Comparison of ENCODE assay signal across 27 cellular contexts in the genomic region with DNA sequence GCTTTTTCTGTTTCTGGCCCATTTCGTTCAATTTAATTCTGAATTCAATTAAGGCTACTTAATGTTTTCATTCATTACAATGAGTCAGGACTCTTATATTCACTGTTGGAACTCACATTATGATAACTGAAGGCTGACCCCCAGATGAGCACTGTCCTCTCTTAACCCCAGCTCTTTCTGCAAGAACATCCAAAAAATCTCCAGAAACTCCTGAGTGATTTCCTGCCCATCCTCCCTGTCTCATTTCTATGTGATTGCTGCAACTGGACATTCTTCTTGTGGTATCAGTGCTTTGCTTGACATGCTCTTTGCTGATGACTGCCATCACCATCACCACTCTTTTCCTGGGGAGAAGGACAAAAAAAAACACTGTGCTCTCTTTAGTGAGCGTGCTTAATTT.
DNase-seq lines count a peak whose midpoint lies in the region; ATAC-seq and TF ChIP-seq lines count a peak whose summit lies in the region.
"Had no signal": no experiment of that assay in that cellular context is flagged by ENCODE, and none has a peak within 500 bp of the region (broad histone marks: within the 10 kb centered on the region; RNA-seq: fewer than 3 reads in every experiment).

No MANE protein-coding gene starts in this region.

- no peak for TF ChIP-seq CTCF in AG10803 (conservative IDR thresholded peaks at IDR 0.05; ENCODE audit: low read length)
- TF ChIP-seq CTCF in fibroblast of villous mesenchyme (IDR thresholded peaks at IDR 0.05; ENCODE audit: insufficient read depth, low read depth, low read length): no peak

- no peaks in the 10 kb centered on the region for H3K36me3 ChIP-seq in GM23248 (ENCODE audit: low read depth)
- H3K36me3 ChIP-seq: tibial artery, vagina had no signal

- H3K27ac ChIP-seq in GM23248: no peak overlapping the region
- H3K27ac ChIP-seq: tibial artery, vagina had no signal

- no peak overlapping the region for H3K4me3 ChIP-seq in AG10803 (ENCODE audit: low read length)
- H3K4me3 ChIP-seq in GM23248: no peak overlapping the region
- no peak overlapping the region for H3K4me3 ChIP-seq in fibroblast of villous mesenchyme (ENCODE audit: low read depth, low read length)
- H3K4me3 ChIP-seq: GM23338, tibial artery, vagina had no signal

- in situ Hi-C loops in GM23248 (cut with MboI): no loop called here

- H3K9me3 ChIP-seq in GM23248 (ENCODE audit: low read depth): no peaks in the 10 kb centered on the region
- H3K9me3 ChIP-seq: Caco-2, tibial artery, vagina had no signal

- 72 to 77% methylated on average over 2 of the region's 2 CpGs for WGBS in GM23248 (ENCODE audit: low coverage in 1 of 2, low lambda C conversion rate in 2 of 2, missing lambda C conversion rate in 2 of 2), 2 experiments

- no peaks in the 10 kb centered on the region for H3F3A ChIP-seq in GM23248 (ENCODE audit: insufficient read depth)

- H3K4me1 ChIP-seq in GM23248 (ENCODE audit: insufficient read depth): 0 out of 2 replicates have a peak, but pooled peaks cover 4% of the 10 kb centered on the region
- H3K4me1 ChIP-seq: tibial artery, vagina had no signal

- H3K4me2 ChIP-seq in GM23248 (ENCODE audit: unreplicated experiment): peak overlapping the region; percentile 20
- H3K4me2 ChIP-seq: GM23338 had no signal

- H4K20me1 ChIP-seq in GM23248 (ENCODE audit: insufficient read depth): no peaks in the 10 kb centered on the region

- no peak overlapping the region for H3K9ac ChIP-seq in GM23248

- H3K27me3 ChIP-seq in GM23248 (replicated peaks; ENCODE audit: insufficient read depth): no peaks in the 10 kb centered on the region
- H3K27me3 ChIP-seq: tibial artery, vagina had no signal

- ATAC-seq in HG03520 (IDR thresholded peaks at IDR 0.05; ENCODE audit: unreplicated experiment): no peak
- ATAC-seq: GM23338, right cardiac atrium had no signal

- peak; percentile 78 for DNase-seq in AG10803 (ENCODE audit: low read depth)
- DNase-seq in GM23248: peak; percentile 20
- DNase-seq in astrocyte of the hippocampus (ENCODE audit: low read depth, low spot score): peak; percentile 4
- DNase-seq in fibroblast of villous mesenchyme (ENCODE audit: low read depth): peak; percentile 39
- no peak for DNase-seq in activated CD4-positive, alpha-beta T cell treated with anti-CD3 and anti-CD28 coated beads, Interleukin-2, amount 50 U/mL, for 4 hours
- DNase-seq in MV-4-11 (lab: John Stamatoyannopoulos, UW): no peak
- DNase-seq in hypothalamus (lab: John Stamatoyannopoulos, UW): no peak
- DNase-seq: activated CD4-positive, alpha-beta T cell treated with anti-CD3 and anti-CD28 coated beads for 48 hours; activated effector memory CD4-positive, alpha-beta T cell treated with Interleukin-2 at 50 U/mL for 16 hours; activated naive CD8-positive, alpha-beta T cell treated with anti-CD3 and anti-CD28 coated beads, Interleukin-2, amount 10 ng/mL, durations not matched to agents 7 days and 5 days; C1 segment of cervical spinal cord; Caco-2; cerebellar nuclear complex; DMS79; GF-D8; kidney; midbrain; naive B cell; NCI-H1105; NCI-H187; stimulated activated CD4-positive, alpha-beta T cell treated with anti-CD3 and anti-CD28 coated beads, Interleukin-12 subunit alpha, Interleukin-12 subunit beta, amount 100 ng/mL, for 4 hours; stimulated activated CD4-positive, alpha-beta T cell treated with anti-CD3 and anti-CD28 coated beads, Interleukin-2, amount 100 ng/mL, for 48 hours; tibial artery had no signal

- no peak overlapping the region for H2AFZ ChIP-seq in GM23248
- H2AFZ ChIP-seq: GM23338 had no signal

- H3K9me2 ChIP-seq in GM23248 (ENCODE audit: insufficient read depth): no peaks in the 10 kb centered on the region; the same call in 1 of the 2 replicates

- no peaks in the 10 kb centered on the region for H3K79me2 ChIP-seq in GM23248 (ENCODE audit: insufficient read depth)

Comparison
In these comparisons a context has a peak if more than half of its experiments do, and no peak if none do; other contexts are left out.
1. DNase-seq: peak in AG10803 (single experiment), GM23248 (single experiment), astrocyte of the hippocampus (single experiment) and fibroblast of villous mesenchyme (single experiment); none in activated CD4-positive, alpha-beta T cell treated with anti-CD3 and anti-CD28 coated beads, Interleukin-2, amount 50 U/mL, for 4 hours (0 of 2), MV-4-11 (single experiment) and hypothalamus (0 of 51).